ENCODE assay signal across 10 cellular contexts in genomic region chr2:168758970-168759820, GRCh38. TPM values are rescaled to one million over a fixed set of nuclear protein-coding genes. Genes with fewer than 3 reads are reported as not detected.
DNase-seq lines count a peak whose midpoint lies in the region; ATAC-seq, FAIRE-seq and TF ChIP-seq lines count a peak whose summit lies in the region.
"Had no signal": no experiment of that assay in that cellular context is flagged by ENCODE, and none has a peak within 500 bp of the region (broad histone marks: within the 10 kb centered on the region; RNA-seq: fewer than 3 reads in every experiment).

No MANE protein-coding gene starts in this region.

- FAIRE-seq in keratinocyte (lab: Jason Lieb, UNC) = peak; percentile 83

- H3K4me2 ChIP-seq in keratinocyte (ENCODE audit: control insufficient read depth, extremely low read depth, insufficient read depth, low read depth, low read length) = no peak overlapping the region
- H3K4me2 ChIP-seq: BLaER1 had no signal

- H3K27ac Mint-ChIP-seq in brain = no peak overlapping the region
- H3K27ac Mint-ChIP-seq: activated naive CD8-positive, alpha-beta T cell had no signal

- H3K27ac ChIP-seq in keratinocyte (ENCODE audit: control insufficient read depth, insufficient read depth, low read length) = no peak overlapping the region
- H3K27ac ChIP-seq in thyroid gland = no peak overlapping the region
- H3K27ac ChIP-seq: BLaER1 had no signal

- H3K4me3 Mint-ChIP-seq in brain = no peak overlapping the region
- H3K4me3 Mint-ChIP-seq: activated naive CD8-positive, alpha-beta T cell had no signal

- no peak overlapping the region for H3K9ac ChIP-seq in keratinocyte (ENCODE audit: control insufficient read depth, extremely low read depth, insufficient read depth, low read length)
- H3K9ac ChIP-seq: BLaER1 had no signal

- H3K36me3 ChIP-seq in keratinocyte (ENCODE audit: control insufficient read depth in 2 of 2, extremely low read depth in 1 of 2, insufficient read depth in 2 of 2, low read length in 2 of 2) = peaks cover 2 to 5% of the 10 kb centered on the region in 2 experiments
- no peaks in the 10 kb centered on the region for H3K36me3 ChIP-seq in thyroid gland

- H3K4me3 ChIP-seq in keratinocyte (ENCODE audit: control insufficient read depth in 2 of 3, extremely low read depth in 1 of 3, insufficient read depth in 2 of 3, low read depth in 1 of 3, low read length in 3 of 3) = no peak overlapping the region
- no peak overlapping the region for H3K4me3 ChIP-seq in thyroid gland (replicated peaks in 1 of 3)
- H3K4me3 ChIP-seq: BLaER1 had no signal

- dilution Hi-C loops in keratinocyte (cut with MboI; ENCODE audit: extremely low pct_ligation_motif_present, low sequenced_read_pairs) = no loop called here

- no peak overlapping the region for H2AFZ ChIP-seq in keratinocyte (ENCODE audit: control insufficient read depth, low read length)

- TF ChIP-seq CTCF in brain (conservative IDR thresholded peaks at IDR 0.05) = peak; percentile 59 to 71
- peak; percentile 56 to 66 (median 60) for TF ChIP-seq CTCF in keratinocyte (optimal IDR thresholded peaks at IDR 0.05 in 1 of 3, IDR thresholded peaks at IDR 0.05 in 1 of 3, conservative IDR thresholded peaks at IDR 0.05 in 1 of 3; ENCODE audit: extremely low read depth in 1 of 3, insufficient read depth in 2 of 3, low read length in 3 of 3)
- peak in 5 of 6 experiments; percentile 38 to 76 (median 65) for TF ChIP-seq CTCF in thyroid gland (IDR thresholded peaks at IDR 0.05)

- H3K9me3 Mint-ChIP-seq in brain = peaks cover 0 to 4% (median 3%) of the 10 kb centered on the region in 5 experiments

- no peaks in the 10 kb centered on the region for H4K20me1 ChIP-seq in keratinocyte (ENCODE audit: control insufficient read depth, extremely low read depth, insufficient read depth, low read length)
- H4K20me1 ChIP-seq: BLaER1 had no signal

- intact Hi-C loops in thyroid gland (cut with DNase I) = loop anchor here (5.0 kb wide), 1 partner anchor 412 kb away; no protein-coding TSS in a partner anchor

- peaks cover 52% of the 10 kb centered on the region for H3K36me3 Mint-ChIP-seq in brain

- H3K27me3 Mint-ChIP-seq in brain = no peaks in the 10 kb centered on the region
- H3K27me3 Mint-ChIP-seq: activated naive CD8-positive, alpha-beta T cell had no signal

- H3K9me3 ChIP-seq in keratinocyte (ENCODE audit: control insufficient read depth, low read depth, low read length) (no peaks in the 10 kb centered on the region), thyroid gland (no peaks in the 10 kb centered on the region)

- no peak for TF ChIP-seq POLR2A in thyroid gland (IDR thresholded peaks at IDR 0.05)

- 21 to 23% methylated on average over 3 of the region's 3 CpGs for WGBS in thyroid gland, 2 donors

- H3K79me2 ChIP-seq in keratinocyte (ENCODE audit: control insufficient read depth, insufficient read depth, low read length) = no peaks in the 10 kb centered on the region

- DNase-seq in DMS79 treated with DMSO at 0.1 percent for 48 hours (lab: John Stamatoyannopoulos, UW) (peak; percentile 23), DMS79 (lab: John Stamatoyannopoulos, UW) (no peak), NCI-H748 (lab: John Stamatoyannopoulos, UW; ENCODE audit: unreplicated experiment) (peak; percentile 69), keratinocyte (ENCODE audit: low read depth, low spot score) (no peak), thyroid gland (peak; percentile 45 to 49)

- ATAC-seq in GM19395 (IDR thresholded peaks at IDR 0.05; ENCODE audit: unreplicated experiment) (peak; percentile 86), HG03460 (IDR thresholded peaks at IDR 0.05; ENCODE audit: unreplicated experiment) (peak; percentile 83)

- no peaks in the 10 kb centered on the region for H3K4me1 Mint-ChIP-seq in brain

- H3K9me1 ChIP-seq in keratinocyte (ENCODE audit: control insufficient read depth, extremely low read depth, insufficient read depth, low read length) = no peaks in the 10 kb centered on the region

- H3K4me1 ChIP-seq in keratinocyte (ENCODE audit: control insufficient read depth, extremely low read depth, insufficient read depth, low read length) (no peaks in the 10 kb centered on the region), thyroid gland (no peaks in the 10 kb centered on the region)

- H3K27me3 ChIP-seq in keratinocyte (ENCODE audit: control insufficient read depth, extremely low read depth, insufficient read depth, low read length) (no peaks in the 10 kb centered on the region), thyroid gland (no peaks in the 10 kb centered on the region)
- H3K27me3 ChIP-seq: BLaER1 had no signal

RNA-seq across cellular contexts. Expression of gene NOSTRIN, which starts 43.2 kb away (rescaled TPM):
- polyA plus RNA-seq in brain (ENCODE audit: insufficient read depth, low read depth, low replicate concordance) = 1.2 TPM
- polyA plus RNA-seq in keratinocyte = not detected in 3 replicates
- polyA plus RNA-seq in keratinocyte (2011; ENCODE audit: low read depth) = not detected
- polyA plus RNA-seq in keratinocyte (2011; cell fraction: cytosol; rRNA removed) = not detected in 2 replicates
- not detected in 2 replicates for polyA plus RNA-seq in keratinocyte (2011; cell fraction: nucleus; rRNA removed)
- 0.05 TPM in 1 of 2 replicates, not detected in the other for polyA plus RNA-seq in keratinocyte (2012; ENCODE audit: low replicate concordance)
- not detected in 3 replicates for polyA minus RNA-seq in keratinocyte
- polyA minus RNA-seq in keratinocyte (2011; cell fraction: cytosol; rRNA and poly(A)+ RNA removed) = not detected
- 2.2 TPM in 1 of 2 replicates, not detected in the other for polyA minus RNA-seq in keratinocyte (2011; cell fraction: nucleus; rRNA and poly(A)+ RNA removed)
- total RNA-seq in thyroid gland = 10 to 100 TPM; 10.1 to 48.1 (median 18.0) TPM

Comparison
In these comparisons a context has a peak if more than half of its experiments do, and no peak if none do; other contexts are left out.
1. DNase-seq: peak in DMS79 treated with DMSO at 0.1 percent for 48 hours (single experiment), NCI-H748 (single experiment) and thyroid gland (2 of 2); none in DMS79 (single experiment) and keratinocyte (single experiment).
2. Peak in every context shown above with its lines, with median percentiles within 50 percentile points of each other: CTCF ChIP-seq.